ENCODE assay signal across 1 cellular context in the genomic region with DNA sequence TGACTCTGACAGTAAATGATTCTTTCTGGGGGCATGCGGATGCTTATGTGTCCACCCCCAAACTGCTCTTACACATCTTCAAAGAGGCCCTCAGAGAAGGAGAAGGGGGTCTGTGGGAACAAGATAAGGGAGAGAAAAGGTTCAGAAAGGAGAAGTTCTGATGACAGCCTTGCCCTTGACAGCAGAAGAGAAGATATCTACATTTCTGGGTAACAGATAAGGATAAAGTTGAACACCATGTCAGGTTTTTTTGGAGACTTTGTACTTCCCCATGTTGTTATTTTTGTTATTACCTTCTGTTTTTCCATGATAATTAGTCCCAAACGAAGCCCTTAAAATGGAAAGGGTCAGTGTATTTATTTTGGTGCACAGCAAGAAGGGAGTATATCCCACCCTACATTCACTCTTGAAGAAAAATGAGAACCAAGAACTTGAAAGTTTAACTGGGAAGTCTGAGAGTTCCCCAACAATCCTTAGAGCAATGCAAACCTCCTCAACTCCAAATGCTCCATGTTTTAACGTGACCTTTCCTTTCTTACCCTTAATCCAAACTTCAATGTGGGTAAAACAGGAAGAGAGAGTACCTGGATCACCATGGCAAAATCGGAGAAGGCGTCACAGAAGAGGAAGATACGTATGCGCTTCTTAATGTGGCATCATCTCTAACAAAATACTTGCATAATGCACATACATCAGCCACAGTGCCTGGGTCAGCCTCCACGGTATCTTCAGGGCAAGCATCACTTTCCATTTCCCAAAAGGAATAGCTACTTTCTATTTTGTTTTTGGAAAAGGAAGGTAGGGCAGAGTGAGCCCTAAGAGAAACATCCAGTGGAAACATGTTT.
A peak's percentile ranks its signal among the peaks of the same experiment; 100 is the strongest.
TF ChIP-seq lines count a peak whose summit lies in the region.

No MANE protein-coding gene starts in this region.

TF ChIP-seq in K562, 482 proteins besides CTCF, POLR2A, EP300 and RAD21 (continued from another document and continues in another):
- peak; percentile 64; the same call in 1 of the 2 replicates for TF ChIP-seq SPI1 (IDR thresholded peaks at IDR 0.05; ENCODE audit: borderline replicate concordance, low read depth, low read length)
- no peak for TF ChIP-seq SRSF7 (optimal IDR thresholded peaks at IDR 0.05; ENCODE audit: low read depth, low read length)
- TF ChIP-seq CREBBP (IDR thresholded peaks at IDR 0.05; ENCODE audit: low read depth, low read length): no peak
- TF ChIP-seq SREBF2 (CRISPR knock-in tag; IDR thresholded peaks at IDR 0.05): no peak
- no peak for TF ChIP-seq ILK (tag; IDR thresholded peaks at IDR 0.05; ENCODE audit: borderline replicate concordance, low read depth)
- no peak for TF ChIP-seq POLR2H (tag; IDR thresholded peaks at IDR 0.05; ENCODE audit: low read depth)
- TF ChIP-seq COPS2 (conservative IDR thresholded peaks at IDR 0.05): no peak
- no peak for TF ChIP-seq ZNF445 (CRISPR knock-in tag; IDR thresholded peaks at IDR 0.05; ENCODE audit: low read depth)
- no peak for TF ChIP-seq CCAR2 (IDR thresholded peaks at IDR 0.05; ENCODE audit: low read depth, low read length)
- no peak for TF ChIP-seq CEBPB (tag; IDR thresholded peaks at IDR 0.05)
- TF ChIP-seq ZNF12 (CRISPR knock-in tag; IDR thresholded peaks at IDR 0.05): no peak
- TF ChIP-seq, protein P1, sequence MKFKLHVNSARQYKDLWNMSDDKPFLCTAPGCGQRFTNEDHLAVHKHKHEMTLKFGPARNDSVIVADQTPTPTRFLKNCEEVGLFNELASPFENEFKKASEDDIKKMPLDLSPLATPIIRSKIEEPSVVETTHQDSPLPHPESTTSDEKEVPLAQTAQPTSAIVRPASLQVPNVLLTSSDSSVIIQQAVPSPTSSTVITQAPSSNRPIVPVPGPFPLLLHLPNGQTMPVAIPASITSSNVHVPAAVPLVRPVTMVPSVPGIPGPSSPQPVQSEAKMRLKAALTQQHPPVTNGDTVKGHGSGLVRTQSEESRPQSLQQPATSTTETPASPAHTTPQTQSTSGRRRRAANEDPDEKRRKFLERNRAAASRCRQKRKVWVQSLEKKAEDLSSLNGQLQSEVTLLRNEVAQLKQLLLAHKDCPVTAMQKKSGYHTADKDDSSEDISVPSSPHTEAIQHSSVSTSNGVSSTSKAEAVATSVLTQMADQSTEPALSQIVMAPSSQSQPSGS (CRISPR knock-in tag; IDR thresholded peaks at IDR 0.05): no peak
- no peak for TF ChIP-seq ZFP1 (CRISPR knock-in tag; IDR thresholded peaks at IDR 0.05)
- TF ChIP-seq TEAD2 (tag; IDR thresholded peaks at IDR 0.05): no peak
- no peak for TF ChIP-seq RBM25 (IDR thresholded peaks at IDR 0.05; ENCODE audit: low read depth, low read length, severe bottlenecking)
- TF ChIP-seq FIP1L1 (IDR thresholded peaks at IDR 0.05; ENCODE audit: low read depth, low read length, poor library complexity, severe bottlenecking): no peak
- TF ChIP-seq, protein P2, sequence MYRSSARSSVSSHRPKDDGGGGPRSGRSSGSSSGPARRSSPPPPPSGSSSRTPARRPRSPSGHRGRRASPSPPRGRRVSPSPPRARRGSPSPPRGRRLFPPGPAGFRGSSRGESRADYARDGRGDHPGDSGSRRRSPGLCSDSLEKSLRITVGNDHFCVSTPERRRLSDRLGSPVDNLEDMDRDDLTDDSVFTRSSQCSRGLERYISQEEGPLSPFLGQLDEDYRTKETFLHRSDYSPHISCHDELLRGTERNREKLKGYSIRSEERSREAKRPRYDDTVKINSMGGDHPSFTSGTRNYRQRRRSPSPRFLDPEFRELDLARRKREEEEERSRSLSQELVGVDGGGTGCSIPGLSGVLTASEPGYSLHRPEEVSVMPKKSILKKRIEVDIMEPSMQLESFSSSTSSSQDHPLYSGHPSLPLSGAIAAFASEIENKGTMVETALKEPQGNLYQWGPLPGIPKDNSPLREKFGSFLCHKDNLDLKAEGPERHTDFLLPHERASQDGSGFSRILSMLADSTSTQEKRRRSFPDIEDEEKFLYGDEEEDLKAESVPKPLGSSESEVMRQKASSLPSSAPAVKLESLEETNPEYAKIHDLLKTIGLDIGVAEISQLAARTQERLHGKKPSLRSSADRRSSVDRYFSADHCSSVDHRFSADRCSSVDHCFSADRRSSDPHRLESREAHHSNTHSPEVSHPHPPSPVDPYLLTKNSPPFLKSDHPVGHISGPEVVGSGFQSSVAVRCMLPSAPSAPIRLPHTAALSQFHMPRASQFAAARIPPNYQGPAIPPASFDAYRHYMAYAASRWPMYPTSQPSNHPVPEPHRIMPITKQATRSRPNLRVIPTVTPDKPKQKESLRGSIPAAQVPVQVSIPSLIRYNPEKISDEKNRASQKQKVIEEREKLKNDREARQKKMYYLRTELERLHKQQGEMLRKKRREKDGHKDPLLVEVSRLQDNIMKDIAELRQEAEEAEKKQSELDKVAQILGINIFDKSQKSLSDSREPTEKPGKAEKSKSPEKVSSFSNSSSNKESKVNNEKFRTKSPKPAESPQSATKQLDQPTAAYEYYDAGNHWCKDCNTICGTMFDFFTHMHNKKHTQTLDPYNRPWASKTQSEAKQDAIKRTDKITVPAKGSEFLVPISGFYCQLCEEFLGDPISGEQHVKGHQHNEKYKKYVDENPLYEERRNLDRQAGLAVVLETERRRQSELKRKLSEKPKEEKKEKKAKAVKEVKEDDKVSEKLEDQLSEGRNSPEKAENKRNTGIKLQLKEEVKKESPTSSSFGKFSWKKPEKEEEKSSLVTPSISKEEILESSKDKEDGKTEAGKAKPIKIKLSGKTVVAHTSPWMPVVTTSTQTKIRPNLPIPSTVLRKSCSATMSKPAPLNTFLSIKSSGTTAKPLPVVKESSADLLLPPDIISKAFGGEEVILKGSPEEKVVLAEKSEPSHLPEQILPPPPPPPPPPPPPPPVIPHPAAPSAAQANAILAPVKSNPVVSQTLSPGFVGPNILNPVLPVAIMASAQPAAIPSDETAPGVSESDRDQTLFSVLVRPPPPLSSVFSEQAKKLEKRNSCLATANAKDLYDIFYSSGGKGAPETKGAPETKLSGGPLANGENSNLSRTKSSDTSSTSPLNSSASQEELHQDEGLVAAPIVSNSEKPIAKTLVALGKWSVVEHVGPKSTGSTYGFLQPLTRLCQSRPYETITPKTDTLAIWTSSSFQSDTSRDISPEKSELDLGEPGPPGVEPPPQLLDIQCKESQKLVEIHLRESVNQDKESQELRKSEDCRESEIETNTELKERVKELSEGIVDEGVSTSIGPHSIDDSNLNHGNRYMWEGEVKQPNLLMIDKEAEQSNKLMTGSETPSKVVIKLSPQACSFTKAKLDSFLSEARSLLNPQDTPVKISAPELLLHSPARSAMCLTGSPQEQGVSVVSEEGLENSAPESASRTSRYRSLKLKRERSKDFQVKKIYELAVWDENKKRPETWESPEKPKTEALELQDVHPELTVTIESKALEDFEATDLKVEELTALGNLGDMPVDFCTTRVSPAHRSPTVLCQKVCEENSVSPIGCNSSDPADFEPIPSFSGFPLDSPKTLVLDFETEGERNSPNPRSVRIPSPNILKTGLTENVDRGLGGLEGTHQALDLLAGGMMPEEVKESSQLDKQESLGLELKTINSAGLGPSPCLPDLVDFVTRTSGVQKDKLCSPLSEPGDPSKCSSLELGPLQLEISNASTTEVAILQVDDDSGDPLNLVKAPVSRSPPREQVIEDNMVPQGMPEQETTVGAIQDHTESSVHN (IDR thresholded peaks at IDR 0.05; ENCODE audit: borderline replicate concordance in 1 of 2, low read depth in 1 of 2): no peak
- TF ChIP-seq, protein P3, sequence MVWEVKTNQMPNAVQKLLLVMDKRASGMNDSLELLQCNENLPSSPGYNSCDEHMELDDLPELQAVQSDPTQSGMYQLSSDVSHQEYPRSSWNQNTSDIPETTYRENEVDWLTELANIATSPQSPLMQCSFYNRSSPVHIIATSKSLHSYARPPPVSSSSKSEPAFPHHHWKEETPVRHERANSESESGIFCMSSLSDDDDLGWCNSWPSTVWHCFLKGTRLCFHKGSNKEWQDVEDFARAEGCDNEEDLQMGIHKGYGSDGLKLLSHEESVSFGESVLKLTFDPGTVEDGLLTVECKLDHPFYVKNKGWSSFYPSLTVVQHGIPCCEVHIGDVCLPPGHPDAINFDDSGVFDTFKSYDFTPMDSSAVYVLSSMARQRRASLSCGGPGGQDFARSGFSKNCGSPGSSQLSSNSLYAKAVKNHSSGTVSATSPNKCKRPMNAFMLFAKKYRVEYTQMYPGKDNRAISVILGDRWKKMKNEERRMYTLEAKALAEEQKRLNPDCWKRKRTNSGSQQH (CRISPR knock-in tag; IDR thresholded peaks at IDR 0.05): no peak
- no peak for TF ChIP-seq NFYB (IDR thresholded peaks at IDR 0.05; ENCODE audit: extremely low read depth, insufficient read length)
- TF ChIP-seq, protein P4, sequence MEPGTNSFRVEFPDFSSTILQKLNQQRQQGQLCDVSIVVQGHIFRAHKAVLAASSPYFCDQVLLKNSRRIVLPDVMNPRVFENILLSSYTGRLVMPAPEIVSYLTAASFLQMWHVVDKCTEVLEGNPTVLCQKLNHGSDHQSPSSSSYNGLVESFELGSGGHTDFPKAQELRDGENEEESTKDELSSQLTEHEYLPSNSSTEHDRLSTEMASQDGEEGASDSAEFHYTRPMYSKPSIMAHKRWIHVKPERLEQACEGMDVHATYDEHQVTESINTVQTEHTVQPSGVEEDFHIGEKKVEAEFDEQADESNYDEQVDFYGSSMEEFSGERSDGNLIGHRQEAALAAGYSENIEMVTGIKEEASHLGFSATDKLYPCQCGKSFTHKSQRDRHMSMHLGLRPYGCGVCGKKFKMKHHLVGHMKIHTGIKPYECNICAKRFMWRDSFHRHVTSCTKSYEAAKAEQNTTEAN (CRISPR knock-in tag; IDR thresholded peaks at IDR 0.05): no peak
- TF ChIP-seq, protein P5, sequence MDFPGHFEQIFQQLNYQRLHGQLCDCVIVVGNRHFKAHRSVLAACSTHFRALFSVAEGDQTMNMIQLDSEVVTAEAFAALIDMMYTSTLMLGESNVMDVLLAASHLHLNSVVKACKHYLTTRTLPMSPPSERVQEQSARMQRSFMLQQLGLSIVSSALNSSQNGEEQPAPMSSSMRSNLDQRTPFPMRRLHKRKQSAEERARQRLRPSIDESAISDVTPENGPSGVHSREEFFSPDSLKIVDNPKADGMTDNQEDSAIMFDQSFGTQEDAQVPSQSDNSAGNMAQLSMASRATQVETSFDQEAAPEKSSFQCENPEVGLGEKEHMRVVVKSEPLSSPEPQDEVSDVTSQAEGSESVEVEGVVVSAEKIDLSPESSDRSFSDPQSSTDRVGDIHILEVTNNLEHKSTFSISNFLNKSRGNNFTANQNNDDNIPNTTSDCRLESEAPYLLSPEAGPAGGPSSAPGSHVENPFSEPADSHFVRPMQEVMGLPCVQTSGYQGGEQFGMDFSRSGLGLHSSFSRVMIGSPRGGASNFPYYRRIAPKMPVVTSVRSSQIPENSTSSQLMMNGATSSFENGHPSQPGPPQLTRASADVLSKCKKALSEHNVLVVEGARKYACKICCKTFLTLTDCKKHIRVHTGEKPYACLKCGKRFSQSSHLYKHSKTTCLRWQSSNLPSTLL (IDR thresholded peaks at IDR 0.05): no peak
- no peak for TF ChIP-seq NFIX (CRISPR knock-in tag; IDR thresholded peaks at IDR 0.05; ENCODE audit: low read depth)
- TF ChIP-seq, protein P6, sequence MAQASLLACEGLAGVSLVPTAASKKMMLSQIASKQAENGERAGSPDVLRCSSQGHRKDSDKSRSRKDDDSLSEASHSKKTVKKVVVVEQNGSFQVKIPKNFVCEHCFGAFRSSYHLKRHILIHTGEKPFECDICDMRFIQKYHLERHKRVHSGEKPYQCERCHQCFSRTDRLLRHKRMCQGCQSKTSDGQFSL (CRISPR knock-in tag; IDR thresholded peaks at IDR 0.05): no peak
- TF ChIP-seq, protein P6 (tag; IDR thresholded peaks at IDR 0.05): no peak
- no peak for TF ChIP-seq BRCA1 (IDR thresholded peaks at IDR 0.05)
- no peak for TF ChIP-seq BRCA1 (CRISPR knock-in tag; IDR thresholded peaks at IDR 0.05)
- no peak for TF ChIP-seq HDGF (IDR thresholded peaks at IDR 0.05)
- no peak for TF ChIP-seq FOS (IDR thresholded peaks at IDR 0.05; ENCODE audit: extremely low read depth, insufficient read length)
- TF ChIP-seq DIDO1 (tag; IDR thresholded peaks at IDR 0.05; ENCODE audit: low read depth): no peak
- no peak for TF ChIP-seq MCM2 (IDR thresholded peaks at IDR 0.05; ENCODE audit: low read depth)
- no peak for TF ChIP-seq ZNF143 (CRISPR knock-in tag; IDR thresholded peaks at IDR 0.05)
- TF ChIP-seq, protein P7, sequence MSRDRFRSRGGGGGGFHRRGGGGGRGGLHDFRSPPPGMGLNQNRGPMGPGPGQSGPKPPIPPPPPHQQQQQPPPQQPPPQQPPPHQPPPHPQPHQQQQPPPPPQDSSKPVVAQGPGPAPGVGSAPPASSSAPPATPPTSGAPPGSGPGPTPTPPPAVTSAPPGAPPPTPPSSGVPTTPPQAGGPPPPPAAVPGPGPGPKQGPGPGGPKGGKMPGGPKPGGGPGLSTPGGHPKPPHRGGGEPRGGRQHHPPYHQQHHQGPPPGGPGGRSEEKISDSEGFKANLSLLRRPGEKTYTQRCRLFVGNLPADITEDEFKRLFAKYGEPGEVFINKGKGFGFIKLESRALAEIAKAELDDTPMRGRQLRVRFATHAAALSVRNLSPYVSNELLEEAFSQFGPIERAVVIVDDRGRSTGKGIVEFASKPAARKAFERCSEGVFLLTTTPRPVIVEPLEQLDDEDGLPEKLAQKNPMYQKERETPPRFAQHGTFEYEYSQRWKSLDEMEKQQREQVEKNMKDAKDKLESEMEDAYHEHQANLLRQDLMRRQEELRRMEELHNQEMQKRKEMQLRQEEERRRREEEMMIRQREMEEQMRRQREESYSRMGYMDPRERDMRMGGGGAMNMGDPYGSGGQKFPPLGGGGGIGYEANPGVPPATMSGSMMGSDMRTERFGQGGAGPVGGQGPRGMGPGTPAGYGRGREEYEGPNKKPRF (IDR thresholded peaks at IDR 0.05; ENCODE audit: low read depth, low read length): no peak
- peak; percentile 76 for TF ChIP-seq CREM (IDR thresholded peaks at IDR 0.05; ENCODE audit: low read depth)
- peak; percentile 72 for TF ChIP-seq NCOA4 (IDR thresholded peaks at IDR 0.05; ENCODE audit: partially characterized antibody)
- peak in 1 of 2 experiments; percentile 92; a peak in 2 of 4 replicates for TF ChIP-seq TEAD1 (CRISPR knock-in tag; IDR thresholded peaks at IDR 0.05)
- no peak for TF ChIP-seq U2AF1 (optimal IDR thresholded peaks at IDR 0.05; ENCODE audit: low read depth, low read length)
- TF ChIP-seq FOXK1 (CRISPR knock-in tag; IDR thresholded peaks at IDR 0.05; ENCODE audit: borderline replicate concordance): no peak
- TF ChIP-seq, protein P8, sequence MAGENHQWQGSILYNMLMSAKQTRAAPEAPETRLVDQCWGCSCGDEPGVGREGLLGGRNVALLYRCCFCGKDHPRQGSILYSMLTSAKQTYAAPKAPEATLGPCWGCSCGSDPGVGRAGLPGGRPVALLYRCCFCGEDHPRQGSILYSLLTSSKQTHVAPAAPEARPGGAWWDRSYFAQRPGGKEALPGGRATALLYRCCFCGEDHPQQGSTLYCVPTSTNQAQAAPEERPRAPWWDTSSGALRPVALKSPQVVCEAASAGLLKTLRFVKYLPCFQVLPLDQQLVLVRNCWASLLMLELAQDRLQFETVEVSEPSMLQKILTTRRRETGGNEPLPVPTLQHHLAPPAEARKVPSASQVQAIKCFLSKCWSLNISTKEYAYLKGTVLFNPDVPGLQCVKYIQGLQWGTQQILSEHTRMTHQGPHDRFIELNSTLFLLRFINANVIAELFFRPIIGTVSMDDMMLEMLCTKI (IDR thresholded peaks at IDR 0.05; ENCODE audit: partially characterized antibody): no peak
- peak; percentile 86 for TF ChIP-seq ZNF75A (CRISPR knock-in tag; IDR thresholded peaks at IDR 0.05)
- TF ChIP-seq YY1 (IDR thresholded peaks at IDR 0.05; ENCODE audit: borderline replicate concordance in 1 of 3, control insufficient read depth in 1 of 3, extremely low read depth in 1 of 3, insufficient read depth in 3 of 3, insufficient read length in 1 of 3, insufficient replicate concordance in 2 of 3, low read depth in 1 of 3, low read length in 2 of 3): no peak
